1 cellular context compared by ENCODE assay signal in genomic region chr19:21141787-21142464, GRCh38.
TF ChIP-seq lines count a peak whose summit lies in the region.

TSS of gene ZNF431 (plus strand) at chr19:21142040. CDS start at chr19:21142184, 144 bp downstream.

TF ChIP-seq in GM12878, 131 proteins besides CTCF, POLR2A, EP300 and RAD21 (continued from another document):
- TF ChIP-seq ZNF687 (IDR thresholded peaks at IDR 0.05), result 0 out of 2 replicates have a peak, but pooled peaks have one; percentile 20
- TF ChIP-seq, protein P1, sequence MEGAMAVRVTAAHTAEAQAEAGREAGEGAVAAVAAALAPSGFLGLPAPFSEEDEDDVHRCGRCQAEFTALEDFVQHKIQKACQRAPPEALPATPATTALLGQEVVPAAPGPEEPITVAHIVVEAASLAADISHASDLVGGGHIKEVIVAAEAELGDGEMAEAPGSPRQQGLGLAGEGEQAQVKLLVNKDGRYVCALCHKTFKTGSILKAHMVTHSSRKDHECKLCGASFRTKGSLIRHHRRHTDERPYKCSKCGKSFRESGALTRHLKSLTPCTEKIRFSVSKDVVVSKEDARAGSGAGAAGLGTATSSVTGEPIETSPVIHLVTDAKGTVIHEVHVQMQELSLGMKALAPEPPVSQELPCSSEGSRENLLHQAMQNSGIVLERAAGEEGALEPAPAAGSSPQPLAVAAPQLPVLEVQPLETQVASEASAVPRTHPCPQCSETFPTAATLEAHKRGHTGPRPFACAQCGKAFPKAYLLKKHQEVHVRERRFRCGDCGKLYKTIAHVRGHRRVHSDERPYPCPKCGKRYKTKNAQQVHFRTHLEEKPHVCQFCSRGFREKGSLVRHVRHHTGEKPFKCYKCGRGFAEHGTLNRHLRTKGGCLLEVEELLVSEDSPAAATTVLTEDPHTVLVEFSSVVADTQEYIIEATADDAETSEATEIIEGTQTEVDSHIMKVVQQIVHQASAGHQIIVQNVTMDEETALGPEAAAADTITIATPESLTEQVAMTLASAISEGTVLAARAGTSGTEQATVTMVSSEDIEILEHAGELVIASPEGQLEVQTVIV (IDR thresholded peaks at IDR 0.05; ENCODE audit: borderline replicate concordance, partially characterized antibody), result peak; percentile 43
